8 cellular contexts compared by ENCODE assay signal in genomic region chr14:103520657-103521437, GRCh38. TPM values are rescaled to one million over a fixed set of nuclear protein-coding genes. Genes with fewer than 3 reads are reported as not detected.
DNase-seq lines count a peak whose midpoint lies in the region; ATAC-seq and TF ChIP-seq lines count a peak whose summit lies in the region.

No MANE protein-coding gene starts in this region.

- H4K8ac ChIP-seq in H9 (replicated peaks; ENCODE audit: insufficient read length, low read depth, low read length) = no peak overlapping the region

- H3K4me2 ChIP-seq in H9 (ENCODE audit: insufficient read depth, insufficient read length, low read length) = peak overlapping the region; percentile 62

- H3K9me3 Mint-ChIP-seq in H9 = peaks cover 4 to 5% of the 10 kb centered on the region in 2 experiments; a peak in 3 of 5 replicates

- H3K4ac ChIP-seq in H9 (ENCODE audit: low read depth, low read length) = no peak overlapping the region

- no peak overlapping the region for H2AFZ ChIP-seq in H9 (ENCODE audit: low read length)

- H3K4me1 Mint-ChIP-seq in H9 = peaks cover 19 to 49% of the 10 kb centered on the region in 2 experiments

- no CpG with 5 or more reads among the region's 66 CpGs for WGBS in H9 (ENCODE audit: extremely low coverage, insufficient read length, low lambda C conversion rate)

- peaks cover 27% of the 10 kb centered on the region for H3K27me3 Mint-ChIP-seq in H9 (ENCODE audit: low read depth)

- no peak overlapping the region for H3K23ac ChIP-seq in H9 (ENCODE audit: insufficient read length, low read depth, low read length)

- H3K9me3 ChIP-seq in H9 (ENCODE audit: control insufficient read depth, low read depth, low read length) = no peaks in the 10 kb centered on the region

- no peaks in the 10 kb centered on the region for H3K4me1 ChIP-seq in H9 (ENCODE audit: insufficient read depth, low read length)

- H3K79me2 ChIP-seq in H9 (ENCODE audit: insufficient read depth, low read length) = no peaks in the 10 kb centered on the region

- H3K27ac ChIP-seq in H9 (ENCODE audit: insufficient read length, low read depth, low read length) = no peak overlapping the region

- no peak overlapping the region for H2BK20ac ChIP-seq in H9 (ENCODE audit: low read depth, low read length, poor library complexity, severe bottlenecking)

- no peaks in the 10 kb centered on the region for H3K79me1 ChIP-seq in H9 (ENCODE audit: insufficient read depth, low read depth, low read length, poor library complexity, severe bottlenecking)

- H2BK120ac ChIP-seq in H9 (ENCODE audit: low read depth, low read length, poor library complexity, severe bottlenecking) = no peak overlapping the region

- H2BK12ac ChIP-seq in H9 (ENCODE audit: insufficient read length, low read depth, low read length) = no peak overlapping the region

- H2BK15ac ChIP-seq in H9 (ENCODE audit: low read depth, low read length) = no peak overlapping the region

- peaks cover 7% of the 10 kb centered on the region; the same call in 1 of the 2 replicates for H3K27me3 ChIP-seq in H9 (ENCODE audit: insufficient read depth, low read length)

- peaks cover 10 to 15% (median 13%) of the 10 kb centered on the region in 3 experiments for H3K36me3 Mint-ChIP-seq in H9 (ENCODE audit: insufficient read depth in 1 of 3, low read depth in 3 of 3)

- peaks cover 12% of the 10 kb centered on the region for H3K23me2 ChIP-seq in H9 (ENCODE audit: insufficient read length, low read depth, low read length, poor library complexity, severe bottlenecking)

- H3K4me3 Mint-ChIP-seq in H9 = peak overlapping the region; percentile 67 to 74; a peak in 4 of 5 replicates

- H4K91ac ChIP-seq in H9 (ENCODE audit: insufficient read length, low read depth, low read length) = no peak overlapping the region

- no peak overlapping the region for H3T11ph ChIP-seq in H9 (ENCODE audit: low read length)

- ATAC-seq in GM21825 (IDR thresholded peaks at IDR 0.05; ENCODE audit: unreplicated experiment) = no peak

- H2AK5ac ChIP-seq in H9 (ENCODE audit: insufficient read length, low read length) = no peak overlapping the region

- no peak overlapping the region for H2BK5ac ChIP-seq in H9 (ENCODE audit: insufficient read length, low read length)

- H4K5ac ChIP-seq in H9 (ENCODE audit: insufficient read length, low read depth, low read length) = no peak overlapping the region

- H3K14ac ChIP-seq in H9 (ENCODE audit: insufficient read depth, low read length) = no peak overlapping the region

- no peak overlapping the region for H3K9ac ChIP-seq in H9 (ENCODE audit: extremely low read depth, insufficient read length, low read length)

- H3K56ac ChIP-seq in H9 (ENCODE audit: insufficient read length, low read depth, low read length) = no peak overlapping the region

- DNase-seq in C1 segment of cervical spinal cord (lab: John Stamatoyannopoulos, UW) = peak in 12 of 14 donors; percentile 50 to 87 (median 68)
- peak; percentile 81 for DNase-seq in H9
- DNase-seq in NCI-H446 treated with DMSO at 0.1 percent for 48 hours (lab: John Stamatoyannopoulos, UW) = peak; percentile 79
- peak; percentile 57 to 62 for DNase-seq in activated CD4-positive, alpha-beta T cell treated with anti-CD3 and anti-CD28 coated beads, Interleukin-2, amount 50 U/mL, for 48 hours
- peak; percentile 64 for DNase-seq in effector CD4-positive, alpha-beta T cell
- DNase-seq in lung microvascular endothelial cell (ENCODE audit: low read depth in 2 of 2) = peak; percentile 45 to 67
- peak; percentile 42 to 50 for DNase-seq in stimulated activated CD8-positive, alpha-beta memory T cell treated with anti-CD3 and anti-CD28 coated beads, Interleukin-15, amount 100 ng/mL, for 4 hours (ENCODE audit: low read depth in 2 of 2)

- TF ChIP-seq CTCF in H9 (conservative IDR thresholded peaks at IDR 0.05) = peak; percentile 68

- H3K27ac Mint-ChIP-seq in H9 = no peak overlapping the region

- peak overlapping the region; percentile 10 for H3K18ac ChIP-seq in H9 (ENCODE audit: insufficient read length, low read depth, low read length)

- peaks cover 3% of the 10 kb centered on the region for H4K20me1 ChIP-seq in H9 (ENCODE audit: control insufficient read depth, insufficient read depth, insufficient read length)

RNA-seq across cellular contexts. Expression of gene CKB, which starts 1.8 kb away (rescaled TPM):
- total RNA-seq in H9 (2021) = 517 and 546 TPM in 2 replicates
- 1.5 and 11.9 TPM in 2 replicates for total RNA-seq in lung microvascular endothelial cell

RNA-seq across cellular contexts. Expression of gene TRMT61A, which starts 8.1 kb away (rescaled TPM):
- total RNA-seq in H9 (2021) (21.9 and 22.2 TPM in 2 replicates), lung microvascular endothelial cell (3.1 and 5.4 TPM in 2 replicates)

RNA-seq across cellular contexts. Expression of gene BAG5, which starts 41.6 kb away (rescaled TPM):
- total RNA-seq in H9 (2021) (38.0 and 40.9 TPM in 2 replicates), lung microvascular endothelial cell (20.7 and 25.4 TPM in 2 replicates)

RNA-seq across cellular contexts. Expression of gene COA8, which starts 41.9 kb away (rescaled TPM):
- total RNA-seq in H9 (2021) (43.2 and 45.5 TPM in 2 replicates), lung microvascular endothelial cell (19.4 and 23.2 TPM in 2 replicates)

Comparison
In these comparisons a context has a peak if more than half of its experiments do, and no peak if none do; other contexts are left out.
1. RNA of gene CKB, which starts 1.8 kb away (total RNA-seq): 517 to 546 TPM in H9; 1.5 to 11.9 TPM in lung microvascular endothelial cell; every median in the first group is over 10 times any median in the second.
2. Peak in every context shown above with its lines, with median percentiles within 50 percentile points of each other: DNase-seq.